Comparison of ENCODE assay signal across 9 cellular contexts in genomic region chr14:76456200-76456599, GRCh38.
DNase-seq lines count a peak whose midpoint lies in the region; ATAC-seq and TF ChIP-seq lines count a peak whose summit lies in the region.
"Had no signal": no experiment of that assay in that cellular context is flagged by ENCODE, and none has a peak within 500 bp of the region (broad histone marks: within the 10 kb centered on the region; RNA-seq: fewer than 3 reads in every experiment).

No MANE protein-coding gene starts in this region.

- H3K4me3 ChIP-seq in DOHH2 (ENCODE audit: low read length) (no peak overlapping the region), testis (no peak overlapping the region)
- H3K4me3 ChIP-seq: thoracic aorta had no signal

- H4K20me1 ChIP-seq in DOHH2 (ENCODE audit: control insufficient read depth, insufficient read depth, low read depth, low read length), result no peaks in the 10 kb centered on the region

- H3K4me2 ChIP-seq in DOHH2 (ENCODE audit: low read length), result no peak overlapping the region

- H3K9me3 ChIP-seq in DOHH2 (ENCODE audit: control insufficient read depth, insufficient read depth, low read length), result no peaks in the 10 kb centered on the region
- no peaks in the 10 kb centered on the region for H3K9me3 ChIP-seq in testis
- H3K9me3 ChIP-seq: thoracic aorta had no signal

- no peaks in the 10 kb centered on the region for H3F3A ChIP-seq in DOHH2 (ENCODE audit: control insufficient read depth, insufficient read depth)

- H3K27me3 ChIP-seq in DOHH2 (ENCODE audit: control insufficient read depth, low read length), result no peaks in the 10 kb centered on the region
- no peaks in the 10 kb centered on the region for H3K27me3 ChIP-seq in testis

- peak; percentile 56 for DNase-seq in 8988T
- peak; percentile 69 for DNase-seq in NAMALWA (ENCODE audit: low spot score)
- DNase-seq in activated CD4-positive, alpha-beta memory T cell treated with anti-CD3 and anti-CD28 coated beads, Interleukin-2, amount 10 ng/mL, durations not matched to agents 7 days and 5 days, result peak; percentile 25
- DNase-seq in iPS-NIHi11 (ENCODE audit: low spot score), result peak; percentile 78
- peak; percentile 24 for DNase-seq in testis
- DNase-seq in glomerular visceral epithelial cell (ENCODE audit: extremely low spot score), result no peak

- intact Hi-C loops in testis (cut with DNase I; ENCODE audit: low total_unique reads), result no loop called here

- H3K27me3 Mint-ChIP-seq in activated CD4-positive, alpha-beta memory T cell treated with anti-CD3 and anti-CD28 coated beads, Interleukin-2, amount 10 ng/mL, durations not matched to agents 7 days and 5 days, result peaks cover 6% of the 10 kb centered on the region

- no peaks in the 10 kb centered on the region for H3K9me3 Mint-ChIP-seq in activated CD4-positive, alpha-beta memory T cell treated with anti-CD3 and anti-CD28 coated beads, Interleukin-2, amount 10 ng/mL, durations not matched to agents 7 days and 5 days

- no peak for TF ChIP-seq POLR2A in testis (IDR thresholded peaks at IDR 0.05)

- WGBS in testis, 2 donors, result 68 to 72% methylated on average over 2 of the region's 2 CpGs

- no peaks in the 10 kb centered on the region for H3K36me3 Mint-ChIP-seq in activated CD4-positive, alpha-beta memory T cell treated with anti-CD3 and anti-CD28 coated beads, Interleukin-2, amount 10 ng/mL, durations not matched to agents 7 days and 5 days (ENCODE audit: low read depth)

- TF ChIP-seq CTCF in DOHH2 (IDR thresholded peaks at IDR 0.05; ENCODE audit: low read depth, low read length, poor library complexity, severe bottlenecking) (peak; percentile 78), testis (IDR thresholded peaks at IDR 0.05) (peak in 2 of 3 experiments; percentile 36 to 50)

- no peaks in the 10 kb centered on the region for H3K4me1 Mint-ChIP-seq in activated CD4-positive, alpha-beta memory T cell treated with anti-CD3 and anti-CD28 coated beads, Interleukin-2, amount 10 ng/mL, durations not matched to agents 7 days and 5 days

- POLR2A ChIA-PET in activated CD4-positive, alpha-beta memory T cell treated with anti-CD3 and anti-CD28 coated beads, Interleukin-2, amount 10 ng/mL, durations not matched to agents 7 days and 5 days (lab: Charles Lee), result interaction anchor here (1.2 kb wide), 1 partner anchor 27 kb away, joined by 4 read pairs; no protein-coding TSS in a partner anchor

- H3K4me3 Mint-ChIP-seq in activated CD4-positive, alpha-beta memory T cell treated with anti-CD3 and anti-CD28 coated beads, Interleukin-2, amount 10 ng/mL, durations not matched to agents 7 days and 5 days, result no peak overlapping the region

- CTCF ChIA-PET in activated CD4-positive, alpha-beta memory T cell treated with anti-CD3 and anti-CD28 coated beads, Interleukin-2, amount 10 ng/mL, durations not matched to agents 7 days and 5 days (lab: Charles Lee), result interaction anchor here (0.7 to 2.6 kb wide), 3 partner anchors 10 to 1052 kb away, joined by 3 to 8 read pairs (median 6); no protein-coding TSS in a partner anchor

- no peaks in the 10 kb centered on the region for H3K9me2 ChIP-seq in DOHH2 (replicated peaks; ENCODE audit: control insufficient read depth, low read length)

- no peak overlapping the region for H3K27ac Mint-ChIP-seq in activated CD4-positive, alpha-beta memory T cell treated with anti-CD3 and anti-CD28 coated beads, Interleukin-2, amount 10 ng/mL, durations not matched to agents 7 days and 5 days

- H3K27ac ChIP-seq in DOHH2 (ENCODE audit: low read depth, low read length) (no peak overlapping the region), testis (no peak overlapping the region)
- H3K27ac ChIP-seq: thoracic aorta had no signal

- no peaks in the 10 kb centered on the region for H3K79me2 ChIP-seq in DOHH2 (ENCODE audit: control insufficient read depth, low read length)

- H3K4me1 ChIP-seq in DOHH2 (ENCODE audit: control insufficient read depth, low read length), result no peaks in the 10 kb centered on the region
- H3K4me1 ChIP-seq in testis, result no peaks in the 10 kb centered on the region

- ATAC-seq in GM19397 (IDR thresholded peaks at IDR 0.05; ENCODE audit: unreplicated experiment), result no peak

- no peaks in the 10 kb centered on the region for H3K36me3 ChIP-seq in DOHH2 (ENCODE audit: control insufficient read depth, low read length)
- H3K36me3 ChIP-seq in testis (ENCODE audit: low read depth, missing control alignments), result no peaks in the 10 kb centered on the region
- H3K36me3 ChIP-seq: thoracic aorta had no signal
